30 cellular contexts compared by ENCODE assay signal in genomic region chr3:119586707-119587317, GRCh38. TPM values are rescaled to one million over a fixed set of nuclear protein-coding genes. Genes with fewer than 3 reads are reported as not detected.
DNase-seq lines count a peak whose midpoint lies in the region; ATAC-seq and TF ChIP-seq lines count a peak whose summit lies in the region.
"Had no signal": no experiment of that assay in that cellular context is flagged by ENCODE, and none has a peak within 500 bp of the region (broad histone marks: within the 10 kb centered on the region; RNA-seq: fewer than 3 reads in every experiment).

No MANE protein-coding gene starts in this region.

- POLR2A ChIA-PET in BJ (lab: Charles Lee) = no interaction called here

- H3K9me3 Mint-ChIP-seq in activated naive CD8-positive, alpha-beta T cell treated with anti-CD3 and anti-CD28 coated beads, Interleukin-2, amount 50 U/mL, for 24 hours = peaks cover 5% of the 10 kb centered on the region

- DNase-seq in BJ (ENCODE audit: low read depth) (peak; percentile 33), GM04503 (ENCODE audit: low read depth) (peak; percentile 61), osteoblast (ENCODE audit: insufficient read length, low spot score, missing footprints) (no peak), HCEC 1CT (no peak), GDM1 (lab: John Stamatoyannopoulos, UW) (no peak), mammary epithelial cell (no peak)
- DNase-seq in activated naive CD8-positive, alpha-beta T cell treated with anti-CD3 and anti-CD28 coated beads, Interleukin-2, amount 50 U/mL, for 24 hours = no peak
- DNase-seq in activated naive CD4-positive, alpha-beta T cell treated with anti-CD3 and anti-CD28 coated beads, Interleukin-2, amount 50 U/mL, for 16 hours = no peak
- DNase-seq: activated CD4-positive, alpha-beta T cell treated with anti-CD3 and anti-CD28 coated beads, Interleukin-2, amount 50 U/mL, for 1 hour; activated naive CD4-positive, alpha-beta T cell treated with anti-CD3 and anti-CD28 coated beads for 36 hours; amniotic stem cell; effector CD4-positive, alpha-beta T cell; immature natural killer cell; left cardiac atrium; NCI-H1105 treated with DMSO at 0.1 percent for 48 hours; NCI-H187 treated with DMSO at 0.1 percent for 48 hours; NCI-H510A treated with DMSO at 0.1 percent for 48 hours; ovary; stomach had no signal

- no peak for ATAC-seq in activated naive CD8-positive, alpha-beta T cell treated with anti-CD3 and anti-CD28 coated beads, Interleukin-2, amount 50 U/mL, for 24 hours
- ATAC-seq: GM23338, left cardiac atrium, WTC11 had no signal

- H3K27ac ChIP-seq in osteoblast (ENCODE audit: low read depth, low read length) (peak overlapping the region; percentile 58), mammary epithelial cell (ENCODE audit: insufficient read depth, low read depth, low read length) (no peak overlapping the region)
- H3K27ac ChIP-seq: C4-2B, ovary, SJSA1, tibial nerve had no signal

- H3K27me3 ChIP-seq in BJ (ENCODE audit: control insufficient read depth, insufficient read depth, low read length) (no peaks in the 10 kb centered on the region), osteoblast (ENCODE audit: insufficient read depth, low read length) (no peaks in the 10 kb centered on the region), mammary epithelial cell (ENCODE audit: insufficient read depth, low read length) (peaks cover 4% of the 10 kb centered on the region)
- H3K27me3 ChIP-seq: ovary, SJSA1, stomach, tibial nerve had no signal

- H3K4me3 ChIP-seq in BJ (ENCODE audit: low read depth, low read length) = no peak overlapping the region
- H3K4me3 ChIP-seq in osteoblast (ENCODE audit: insufficient read depth, low read length) = no peak overlapping the region
- no peak overlapping the region for H3K4me3 ChIP-seq in mammary epithelial cell (replicated peaks in 1 of 3; ENCODE audit: insufficient read depth in 1 of 3, low read depth in 2 of 3, low read length in 3 of 3)
- H3K4me3 ChIP-seq: GM23338, ovary, SJSA1, stomach, tibial nerve had no signal

- H3K4me1 Mint-ChIP-seq in activated naive CD8-positive, alpha-beta T cell treated with anti-CD3 and anti-CD28 coated beads, Interleukin-2, amount 50 U/mL, for 24 hours = peaks cover 46% of the 10 kb centered on the region
- H3K4me1 Mint-ChIP-seq: immature natural killer cell had no signal

- H3K4me1 ChIP-seq in osteoblast (ENCODE audit: insufficient read depth, low read length) = peaks cover 23% of the 10 kb centered on the region
- H3K4me1 ChIP-seq in mammary epithelial cell (ENCODE audit: insufficient read depth, low read length) = no peaks in the 10 kb centered on the region
- H3K4me1 ChIP-seq: SJSA1, stomach, tibial nerve had no signal

- intact Hi-C loops in mammary epithelial cell (cut with micrococcal nuclease) = no loop called here

- no peak overlapping the region for H3K9ac ChIP-seq in mammary epithelial cell (ENCODE audit: insufficient read depth, low read length)

- H3K36me3 ChIP-seq in BJ (ENCODE audit: control insufficient read depth, insufficient read depth, low read length) (no peaks in the 10 kb centered on the region), osteoblast (ENCODE audit: insufficient read depth, low read length) (peaks cover 3% of the 10 kb centered on the region), mammary epithelial cell (ENCODE audit: insufficient read depth, low read length) (no peaks in the 10 kb centered on the region)
- H3K36me3 ChIP-seq: ovary, SJSA1 had no signal

- CTCF ChIA-PET in BJ (lab: Yijun Ruan, JAX) = interaction anchor here (2.6 kb wide), 1 partner anchor 13 kb away, joined by 16 read pairs; no protein-coding TSS in a partner anchor
- CTCF ChIA-PET in mammary epithelial cell (lab: Charles Lee; ENCODE audit: low non-redundant PET) = no interaction called here

- dilution Hi-C loops in mammary epithelial cell (cut with HindIII; ENCODE audit: low sequenced_read_pairs) = no loop called here

- H3K79me2 ChIP-seq in osteoblast (ENCODE audit: insufficient read depth, low read length) = no peaks in the 10 kb centered on the region
- H3K79me2 ChIP-seq in mammary epithelial cell (ENCODE audit: insufficient read depth, low read length) = no peaks in the 10 kb centered on the region

- in situ Hi-C loops in mammary epithelial cell (cut with MboI; ENCODE audit: low sequenced_read_pairs in 2 of 2) = no loop called here

- no peak overlapping the region for H3K4me3 Mint-ChIP-seq in activated naive CD8-positive, alpha-beta T cell treated with anti-CD3 and anti-CD28 coated beads, Interleukin-2, amount 50 U/mL, for 24 hours
- H3K4me3 Mint-ChIP-seq: activated naive CD4-positive, alpha-beta T cell treated with anti-CD3 and anti-CD28 coated beads for 36 hours; activated T-helper 1 cell treated with anti-CD3 and anti-CD28 coated beads, Interleukin-12 subunit alpha, Interleukin-12 subunit beta, Interleukin-2, Interleukin-4 antibody, amounts not matched to agents 30 ng/mL and 10 ng/mL and 1 ng/mL, durations not matched to agents 14 hours and 24 hours and 36 hours; GM23338; immature natural killer cell; WTC11 had no signal

- H4K20me1 ChIP-seq in osteoblast (ENCODE audit: insufficient read depth, low read length) (no peaks in the 10 kb centered on the region), mammary epithelial cell (ENCODE audit: insufficient read depth, low read length) (no peaks in the 10 kb centered on the region)

- H3K27ac Mint-ChIP-seq in activated naive CD8-positive, alpha-beta T cell treated with anti-CD3 and anti-CD28 coated beads, Interleukin-2, amount 50 U/mL, for 24 hours = peak overlapping the region; percentile 59
- H3K27ac Mint-ChIP-seq: activated naive CD4-positive, alpha-beta T cell treated with anti-CD3 and anti-CD28 coated beads for 36 hours; activated T-helper 1 cell treated with anti-CD3 and anti-CD28 coated beads, Interleukin-12 subunit alpha, Interleukin-12 subunit beta, Interleukin-2, Interleukin-4 antibody, amounts not matched to agents 30 ng/mL and 10 ng/mL and 1 ng/mL, durations not matched to agents 14 hours and 24 hours and 36 hours; GM23338; immature natural killer cell; WTC11 had no signal

- no peak overlapping the region for H2AFZ ChIP-seq in osteoblast (ENCODE audit: low read length)
- no peak overlapping the region for H2AFZ ChIP-seq in mammary epithelial cell (ENCODE audit: low read depth, low read length)
- H2AFZ ChIP-seq: GM23338 had no signal

- peaks cover 3% of the 10 kb centered on the region for H3K27me3 Mint-ChIP-seq in activated naive CD8-positive, alpha-beta T cell treated with anti-CD3 and anti-CD28 coated beads, Interleukin-2, amount 50 U/mL, for 24 hours

- H3K9me3 ChIP-seq in osteoblast (ENCODE audit: low read depth, low read length) (no peaks in the 10 kb centered on the region), mammary epithelial cell (replicated peaks; ENCODE audit: insufficient read depth, low read length) (no peaks in the 10 kb centered on the region)
- H3K9me3 ChIP-seq: ovary, SJSA1, stomach, tibial nerve had no signal

- no peak overlapping the region for H3K4me2 ChIP-seq in osteoblast (ENCODE audit: insufficient read depth, low read length)
- H3K4me2 ChIP-seq in mammary epithelial cell (ENCODE audit: insufficient read depth, low read depth, low read length) = no peak overlapping the region
- H3K4me2 ChIP-seq: GM23338 had no signal

- BruUV-seq in mammary epithelial cell (replicated peaks; lab: Mats Ljungman, UMichigan) = no TSS peak

- WGBS in mammary epithelial cell (ENCODE audit: low coverage, missing lambda C conversion rate) = 41% methylated on average over 4 of the region's 4 CpGs

- peaks cover 9% of the 10 kb centered on the region for H3K36me3 Mint-ChIP-seq in activated naive CD8-positive, alpha-beta T cell treated with anti-CD3 and anti-CD28 coated beads, Interleukin-2, amount 50 U/mL, for 24 hours (ENCODE audit: low read depth)
- H3K36me3 Mint-ChIP-seq: WTC11 had no signal

- TF ChIP-seq CTCF in BJ (IDR thresholded peaks at IDR 0.05; ENCODE audit: insufficient read depth, low read depth, low read length) (no peak), osteoblast (IDR thresholded peaks at IDR 0.05; ENCODE audit: extremely low read depth, low read depth, low read length) (no peak), mammary epithelial cell (conservative IDR thresholded peaks at IDR 0.05 in 1 of 2, IDR thresholded peaks at IDR 0.05 in 1 of 2; ENCODE audit: extremely low read depth in 1 of 2, insufficient read depth in 1 of 2, low read depth in 1 of 2, low read length in 2 of 2) (no peak)

RNA-seq across cellular contexts. Expression of gene ADPRH, which starts 7.5 kb away (rescaled TPM):
- polyA plus RNA-seq in BJ (2011; rRNA removed) = 1.6 and 2.1 TPM in 2 replicates
- polyA minus RNA-seq in BJ (2011; rRNA and poly(A)+ RNA removed) = 1.2 and 1.7 TPM in 2 replicates
- total RNA-seq in osteoblast = 7.2 and 8.3 TPM in 2 replicates
- total RNA-seq in mammary epithelial cell = 1 to 10 TPM; 1.0 to 9.5 TPM
- polyA plus RNA-seq in mammary epithelial cell = 0.99 TPM
- polyA minus RNA-seq in mammary epithelial cell = not detected

RNA-seq across cellular contexts. Expression of gene PLA1A, which starts 10.9 kb away (rescaled TPM):
- polyA plus RNA-seq in BJ (2011; rRNA removed) = not detected in 2 replicates
- not detected in 2 replicates for polyA minus RNA-seq in BJ (2011; rRNA and poly(A)+ RNA removed)
- under 0.01 and 0.36 TPM in 2 replicates for total RNA-seq in osteoblast
- not detected for total RNA-seq in mammary epithelial cell
- not detected for polyA plus RNA-seq in mammary epithelial cell
- polyA minus RNA-seq in mammary epithelial cell = not detected
- total RNA-seq: GM23338, M059J, RPMI7951, skeletal muscle tissue, WTC11 had no signal
- polyA plus RNA-seq: AG04450, GM23338, immature natural killer cell, neural cell had no signal

RNA-seq across cellular contexts. Expression of gene CD80, which starts 27.4 kb away (rescaled TPM):
- polyA plus RNA-seq in BJ (2011; rRNA removed) = not detected in 2 replicates
- not detected in 2 replicates for polyA minus RNA-seq in BJ (2011; rRNA and poly(A)+ RNA removed)
- total RNA-seq in osteoblast = 2.5 and 3.2 TPM in 2 replicates
- total RNA-seq in mammary epithelial cell = not detected
- polyA plus RNA-seq in mammary epithelial cell = not detected
- not detected for polyA minus RNA-seq in mammary epithelial cell
- total RNA-seq: GM23338, M059J, RPMI7951, SJSA1, tibial nerve had no signal
- polyA plus RNA-seq: AG04450, GM23338, immature natural killer cell, neural cell had no signal

Comparison
In these comparisons a context has a peak if more than half of its experiments do, and no peak if none do; other contexts are left out.
1. DNase-seq: peak in BJ (single experiment) and GM04503 (single experiment); none in activated naive CD8-positive, alpha-beta T cell treated with anti-CD3 and anti-CD28 coated beads, Interleukin-2, amount 50 U/mL, for 24 hours (single experiment), osteoblast (single experiment), HCEC 1CT (single experiment), GDM1 (single experiment), mammary epithelial cell (single experiment) and activated naive CD4-positive, alpha-beta T cell treated with anti-CD3 and anti-CD28 coated beads, Interleukin-2, amount 50 U/mL, for 16 hours (single experiment).